8 cellular contexts compared by ENCODE assay signal in genomic region chr5:77935516-77936364, GRCh38.
DNase-seq lines count a peak whose midpoint lies in the region; ATAC-seq, FAIRE-seq and TF ChIP-seq lines count a peak whose summit lies in the region.

No MANE protein-coding gene starts in this region.

- no peak overlapping the region for H3K4me3 ChIP-seq in K562

- H3K27me3 Mint-ChIP-seq in Calu3 (ENCODE audit: unreplicated experiment), result peaks cover 41% of the 10 kb centered on the region

- H3K4me3 Mint-ChIP-seq in Calu3 (ENCODE audit: low read depth, unreplicated experiment), result no peak overlapping the region

- H4K20me1 ChIP-seq in K562 (replicated peaks; ENCODE audit: control insufficient read depth, insufficient read depth, low read length), result no peaks in the 10 kb centered on the region

- CTCF ChIA-PET in K562 (lab: Yijun Ruan, JAX; ENCODE audit: low intra/inter-chr PET ratio) (no interaction called here), Calu3 (lab: Charles Lee) (no interaction called here)

- no peaks in the 10 kb centered on the region; a peak in 1 of 5 replicates for H3K4me1 ChIP-seq in K562 (replicated peaks in 1 of 2; ENCODE audit: control insufficient read depth in 2 of 2, insufficient read depth in 2 of 2, low read length in 2 of 2)

- intact Hi-C loops in K562 (cut with micrococcal nuclease), result no loop called here
- intact Hi-C loops in Calu3 (cut with micrococcal nuclease; ENCODE audit: unreplicated experiment), result no loop called here

- no peaks in the 10 kb centered on the region for H3K9me1 ChIP-seq in K562 (ENCODE audit: control insufficient read depth, insufficient read depth, low read length)

- TF ChIP-seq CTCF in K562 (IDR thresholded peaks at IDR 0.05 in 2 of 3, conservative IDR thresholded peaks at IDR 0.05 in 1 of 3; ENCODE audit: insufficient read depth in 2 of 3, low read depth in 1 of 3, low read length in 3 of 3), result no peak
- TF ChIP-seq CTCF in Calu3 (IDR thresholded peaks at IDR 0.05; ENCODE audit: unreplicated experiment), result no peak

- H3K27ac Mint-ChIP-seq in Calu3 (ENCODE audit: unreplicated experiment), result no peak overlapping the region

- no peak for FAIRE-seq in K562 (lab: Jason Lieb, UNC)

- no peak for TF ChIP-seq RAD21 in K562 (CRISPR knock-in tag; conservative IDR thresholded peaks at IDR 0.05 in 1 of 2, IDR thresholded peaks at IDR 0.05 in 1 of 2)

- BruUV-seq in K562 (replicated peaks; lab: Mats Ljungman, UMichigan), result no TSS peak
- BruUV-seq in Calu3 (replicated peaks; lab: Mats Ljungman, UMichigan), result no TSS peak

- WGBS in K562 (ENCODE audit: insufficient coverage, low coverage, missing lambda C conversion rate), result 16% methylated on average over 11 of the region's 11 CpGs

- no peaks in the 10 kb centered on the region for H3K36me3 ChIP-seq in K562 (ENCODE audit: control insufficient read depth, insufficient read depth, low read length)

- in situ Hi-C loops in K562 (cut with MboI), result no loop called here

- H3K9me3 Mint-ChIP-seq in Calu3 (ENCODE audit: low read depth, unreplicated experiment), result peaks cover 4% of the 10 kb centered on the region

- H3K79me2 ChIP-seq in K562 (ENCODE audit: control insufficient read depth, insufficient read depth, low read length), result no peaks in the 10 kb centered on the region

- H3K4me2 ChIP-seq in K562 (ENCODE audit: insufficient read depth, low read length), result no peak overlapping the region

- no peak for TF ChIP-seq EP300 in K562 (IDR thresholded peaks at IDR 0.05; ENCODE audit: low read length)

- peak; percentile 46 for ATAC-seq in GM21576 (IDR thresholded peaks at IDR 0.05; ENCODE audit: unreplicated experiment)
- ATAC-seq in K562, result peak; percentile 52; the same call in 2 of the 3 replicates

- POLR2A ChIA-PET in K562 (lab: Yijun Ruan, JAX), result interaction anchor here (0.7 kb wide), 1 partner anchor 32 kb away, joined by 3 read pairs; no protein-coding TSS in a partner anchor

- H3K27me3 ChIP-seq in K562 (ENCODE audit: control insufficient read depth in 2 of 2, insufficient read depth in 2 of 2, low read length in 2 of 2), result peaks cover 5 to 22% of the 10 kb centered on the region in 2 experiments; a peak in 3 of 5 replicates

- DNase-seq in Daoy (ENCODE audit: low read depth) (peak; percentile 51), NAMALWA (ENCODE audit: low spot score) (peak; percentile 81), K562 (ENCODE audit: extremely low read depth in 1 of 4, low spot score in 3 of 4) (no peak), NCI-H748 (lab: John Stamatoyannopoulos, UW; ENCODE audit: unreplicated experiment) (no peak), NCI-H2107 treated with DMSO at 0.1 percent for 48 hours (lab: John Stamatoyannopoulos, UW; ENCODE audit: unreplicated experiment) (no peak), Calu3 (no peak), NCI-H2196 (lab: John Stamatoyannopoulos, UW; ENCODE audit: unreplicated experiment) (no peak)

- no peaks in the 10 kb centered on the region for H3K4me1 Mint-ChIP-seq in Calu3 (ENCODE audit: low read depth, unreplicated experiment)

- no peak overlapping the region for H3K27ac ChIP-seq in K562 (ENCODE audit: extremely low read depth, low read depth, low read length)

- TF ChIP-seq POLR2A in K562 (conservative IDR thresholded peaks at IDR 0.05), result no peak

- H3K36me3 Mint-ChIP-seq in Calu3 (ENCODE audit: insufficient read depth, unreplicated experiment), result no peaks in the 10 kb centered on the region

- no peaks in the 10 kb centered on the region for H3K9me3 ChIP-seq in K562 (replicated peaks; ENCODE audit: control insufficient read depth, insufficient read depth, low read depth, low read length)

- H3K9ac ChIP-seq in K562 (ENCODE audit: insufficient read depth in 1 of 2, low read depth in 2 of 2, low read length in 2 of 2), result no peak overlapping the region

- H2AFZ ChIP-seq in K562 (ENCODE audit: low read depth, low read length), result no peak overlapping the region

TF ChIP-seq in K562, 482 proteins besides CTCF, POLR2A, EP300 and RAD21:
- TF ChIP-seq, protein P1, sequence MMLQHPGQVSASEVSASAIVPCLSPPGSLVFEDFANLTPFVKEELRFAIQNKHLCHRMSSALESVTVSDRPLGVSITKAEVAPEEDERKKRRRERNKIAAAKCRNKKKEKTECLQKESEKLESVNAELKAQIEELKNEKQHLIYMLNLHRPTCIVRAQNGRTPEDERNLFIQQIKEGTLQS (IDR thresholded peaks at IDR 0.05), result peak; percentile 82
- TF ChIP-seq, protein P1 (CRISPR knock-in tag; conservative IDR thresholded peaks at IDR 0.05), result no peak
- TF ChIP-seq, protein P2, sequence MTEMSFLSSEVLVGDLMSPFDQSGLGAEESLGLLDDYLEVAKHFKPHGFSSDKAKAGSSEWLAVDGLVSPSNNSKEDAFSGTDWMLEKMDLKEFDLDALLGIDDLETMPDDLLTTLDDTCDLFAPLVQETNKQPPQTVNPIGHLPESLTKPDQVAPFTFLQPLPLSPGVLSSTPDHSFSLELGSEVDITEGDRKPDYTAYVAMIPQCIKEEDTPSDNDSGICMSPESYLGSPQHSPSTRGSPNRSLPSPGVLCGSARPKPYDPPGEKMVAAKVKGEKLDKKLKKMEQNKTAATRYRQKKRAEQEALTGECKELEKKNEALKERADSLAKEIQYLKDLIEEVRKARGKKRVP (CRISPR knock-in tag; IDR thresholded peaks at IDR 0.05), result peak; percentile 72
- peak; percentile 42; the same call in 1 of the 2 replicates for TF ChIP-seq CEBPB (tag; IDR thresholded peaks at IDR 0.05)
- peak; percentile 21; the same call in 1 of the 2 replicates for TF ChIP-seq JUND (IDR thresholded peaks at IDR 0.05; ENCODE audit: borderline replicate concordance, low read depth, low read length)
- TF ChIP-seq JUND (tag; IDR thresholded peaks at IDR 0.05; ENCODE audit: borderline replicate concordance, low read depth, low read length), result no peak
- TF ChIP-seq ELF4 (CRISPR knock-in tag; IDR thresholded peaks at IDR 0.05), result 0 out of 2 replicates have a peak, but pooled peaks have one; percentile 16
- TF ChIP-seq, protein P3, sequence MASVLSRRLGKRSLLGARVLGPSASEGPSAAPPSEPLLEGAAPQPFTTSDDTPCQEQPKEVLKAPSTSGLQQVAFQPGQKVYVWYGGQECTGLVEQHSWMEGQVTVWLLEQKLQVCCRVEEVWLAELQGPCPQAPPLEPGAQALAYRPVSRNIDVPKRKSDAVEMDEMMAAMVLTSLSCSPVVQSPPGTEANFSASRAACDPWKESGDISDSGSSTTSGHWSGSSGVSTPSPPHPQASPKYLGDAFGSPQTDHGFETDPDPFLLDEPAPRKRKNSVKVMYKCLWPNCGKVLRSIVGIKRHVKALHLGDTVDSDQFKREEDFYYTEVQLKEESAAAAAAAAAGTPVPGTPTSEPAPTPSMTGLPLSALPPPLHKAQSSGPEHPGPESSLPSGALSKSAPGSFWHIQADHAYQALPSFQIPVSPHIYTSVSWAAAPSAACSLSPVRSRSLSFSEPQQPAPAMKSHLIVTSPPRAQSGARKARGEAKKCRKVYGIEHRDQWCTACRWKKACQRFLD (CRISPR knock-in tag; IDR thresholded peaks at IDR 0.05), result peak; percentile 60
- 0 out of 2 replicates have a peak, but pooled peaks have one; percentile 19 for TF ChIP-seq ZNF766 (CRISPR knock-in tag; conservative IDR thresholded peaks at IDR 0.05)
- TF ChIP-seq NR2C2 (CRISPR knock-in tag; IDR thresholded peaks at IDR 0.05), result no peak
- 0 out of 2 replicates have a peak, but pooled peaks have one; percentile 57 for TF ChIP-seq NR2C2 (tag; IDR thresholded peaks at IDR 0.05)
- no peak for TF ChIP-seq ZNF224 (CRISPR knock-in tag; IDR thresholded peaks at IDR 0.05)
- peak in 1 of 2 experiments; percentile 50; a peak in 1 of 4 replicates for TF ChIP-seq TRIM24 (IDR thresholded peaks at IDR 0.05)
- peak; percentile 49; the same call in 1 of the 2 replicates for TF ChIP-seq DMBX1 (CRISPR knock-in tag; IDR thresholded peaks at IDR 0.05; ENCODE audit: borderline replicate concordance)
- no peak for TF ChIP-seq SP1 (CRISPR knock-in tag; IDR thresholded peaks at IDR 0.05)
- TF ChIP-seq FOSL1 (tag; conservative IDR thresholded peaks at IDR 0.05), result 0 out of 2 replicates have a peak, but pooled peaks have one; percentile 18
- TF ChIP-seq SMC3 (conservative IDR thresholded peaks at IDR 0.05; ENCODE audit: insufficient read depth, low read depth, low read length), result no peak
- 0 out of 2 replicates have a peak, but pooled peaks have one; percentile 61 for TF ChIP-seq ZNF175 (CRISPR knock-in tag; IDR thresholded peaks at IDR 0.05; ENCODE audit: low read depth)
- 0 out of 2 replicates have a peak, but pooled peaks have one; percentile 52 for TF ChIP-seq SMAD4 (CRISPR knock-in tag; conservative IDR thresholded peaks at IDR 0.05)
- peak; percentile 58; the same call in 1 of the 2 replicates for TF ChIP-seq ATF7 (IDR thresholded peaks at IDR 0.05)
- peak; percentile 47; the same call in 1 of the 2 replicates for TF ChIP-seq CEBPG (CRISPR knock-in tag; IDR thresholded peaks at IDR 0.05)
- TF ChIP-seq CEBPG (tag; conservative IDR thresholded peaks at IDR 0.05 in 1 of 2, IDR thresholded peaks at IDR 0.05 in 1 of 2), result peak; percentile 93 to 95
- TF ChIP-seq ZNF589 (CRISPR knock-in tag; IDR thresholded peaks at IDR 0.05; ENCODE audit: low read depth), result peak; percentile 66; the same call in 1 of the 2 replicates
- no peak for TF ChIP-seq RFX7 (CRISPR knock-in tag; IDR thresholded peaks at IDR 0.05)

Comparison
In these comparisons a context has a peak if more than half of its experiments do, and no peak if none do; other contexts are left out.
1. DNase-seq: peak in Daoy (single experiment) and NAMALWA (single experiment); none in K562 (0 of 4), NCI-H748 (single experiment), NCI-H2107 treated with DMSO at 0.1 percent for 48 hours (single experiment), Calu3 (single experiment) and NCI-H2196 (single experiment).